In the genomic region with DNA sequence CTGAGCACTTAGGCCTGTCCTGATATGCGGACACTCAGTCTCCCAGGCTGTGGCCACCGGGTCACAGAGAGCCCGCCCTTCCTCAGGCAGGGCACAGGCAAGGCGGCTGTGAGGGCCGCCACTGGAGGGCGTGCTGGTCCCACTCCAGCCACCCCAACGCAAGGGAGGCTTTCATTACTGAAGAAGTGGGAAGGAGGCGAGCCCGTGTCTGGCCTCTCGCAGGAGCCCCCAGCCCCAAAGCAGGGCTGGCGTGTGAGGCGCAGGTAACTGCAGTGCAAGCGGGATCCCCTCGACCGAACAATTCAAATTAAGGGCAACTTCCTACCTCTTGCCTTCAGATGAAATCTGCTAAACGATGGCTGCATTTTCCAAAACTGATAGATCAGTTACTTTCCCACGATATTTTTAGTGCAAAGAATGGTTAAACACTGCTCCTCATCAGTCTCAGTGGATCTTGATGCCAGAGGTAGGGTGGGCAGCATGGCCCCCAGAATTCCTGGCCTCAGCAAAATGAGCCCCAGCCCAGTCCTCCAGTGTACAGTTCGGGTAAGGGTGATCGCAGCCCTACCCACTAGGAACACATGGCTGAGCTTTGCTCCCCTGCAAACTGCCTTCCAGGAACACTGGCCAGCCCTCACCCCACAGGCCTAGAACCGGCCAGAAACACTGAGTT, we compare ENCODE assay signal across 8 cellular contexts.
DNase-seq lines count a peak whose midpoint lies in the region; ATAC-seq and TF ChIP-seq lines count a peak whose summit lies in the region.

No MANE protein-coding gene starts in this region.

- H3K27ac ChIP-seq in GM23338 (ENCODE audit: low read depth) (no peak overlapping the region), smooth muscle cell (ENCODE audit: low read depth) (no peak overlapping the region)

- peak; percentile 21 for DNase-seq in BE2C
- peak; percentile 87 for DNase-seq in GM23338 (ENCODE audit: low spot score)
- DNase-seq in RKO (ENCODE audit: low spot score): peak; percentile 62
- DNase-seq in fibroblast of mammary gland (ENCODE audit: low read depth): no peak
- peak; percentile 17 for DNase-seq in smooth muscle cell (lab: John Stamatoyannopoulos, UW; ENCODE audit: unreplicated experiment)
- no peak for DNase-seq in pons (ENCODE audit: low spot score)
- no peak for DNase-seq in MV-4-11 (lab: John Stamatoyannopoulos, UW)

- no peaks in the 10 kb centered on the region for H4K20me1 ChIP-seq in GM23338 (replicated peaks; ENCODE audit: insufficient read depth)
- H4K20me1 ChIP-seq in smooth muscle cell (ENCODE audit: low read depth): no peaks in the 10 kb centered on the region

- TF ChIP-seq CTCF in BE2C (IDR thresholded peaks at IDR 0.05; ENCODE audit: low read depth, low read length) (peak; percentile 40), GM23338 (conservative IDR thresholded peaks at IDR 0.05; ENCODE audit: low read depth in 2 of 2) (peak; percentile 81 to 97), fibroblast of mammary gland (conservative IDR thresholded peaks at IDR 0.05; ENCODE audit: control insufficient read depth, insufficient read depth, low read depth, low read length) (peak; percentile 35), smooth muscle cell (IDR thresholded peaks at IDR 0.05; ENCODE audit: borderline replicate concordance, insufficient read depth, poor library complexity, severe bottlenecking) (peak; percentile 78)

- no peaks in the 10 kb centered on the region for H3K36me3 Mint-ChIP-seq in GM23338 (ENCODE audit: low read depth)

- 31% methylated on average over 20 of the region's 20 CpGs for WGBS in smooth muscle cell (ENCODE audit: low lambda C conversion rate)

- no peaks in the 10 kb centered on the region for H3K4me1 ChIP-seq in BE2C
- no peaks in the 10 kb centered on the region for H3K4me1 ChIP-seq in GM23338 (ENCODE audit: insufficient read depth)
- H3K4me1 ChIP-seq in smooth muscle cell (ENCODE audit: low read depth): no peaks in the 10 kb centered on the region

- H3K27me3 ChIP-seq in BE2C (no peaks in the 10 kb centered on the region), GM23338 (ENCODE audit: insufficient read depth) (no peaks in the 10 kb centered on the region), smooth muscle cell (ENCODE audit: low read depth) (no peaks in the 10 kb centered on the region)

- H3K27me3 Mint-ChIP-seq in GM23338 (ENCODE audit: insufficient read depth, low read depth, poor library complexity): peaks cover 11% of the 10 kb centered on the region

- H3K4me3 ChIP-seq in BE2C (ENCODE audit: low read depth, low read length): no peak overlapping the region
- H3K4me3 ChIP-seq in GM23338: no peak overlapping the region
- H3K4me3 ChIP-seq in fibroblast of mammary gland (ENCODE audit: control insufficient read depth, low read depth, low read length): no peak overlapping the region
- H3K4me3 ChIP-seq in smooth muscle cell: no peak overlapping the region

- H2AFZ ChIP-seq in GM23338 (peak overlapping the region; percentile 84; the same call in 1 of the 2 replicates), smooth muscle cell (ENCODE audit: low read depth) (no peak overlapping the region)

- H3K4me3 Mint-ChIP-seq in GM23338: no peak overlapping the region

- no peaks in the 10 kb centered on the region for H3K9me3 Mint-ChIP-seq in GM23338

- peaks cover 4% of the 10 kb centered on the region; the same call in 1 of the 3 replicates for H3K4me1 Mint-ChIP-seq in GM23338

- H3K9ac ChIP-seq in smooth muscle cell (ENCODE audit: low read depth): no peak overlapping the region

- H3K27ac Mint-ChIP-seq in GM23338: no peak overlapping the region

- H3F3A ChIP-seq in GM23338 (replicated peaks; ENCODE audit: low read depth) (no peaks in the 10 kb centered on the region), smooth muscle cell (ENCODE audit: low read depth) (peaks cover 7% of the 10 kb centered on the region)

- H3K9me3 ChIP-seq in BE2C: no peaks in the 10 kb centered on the region
- no peaks in the 10 kb centered on the region for H3K9me3 ChIP-seq in smooth muscle cell (replicated peaks; ENCODE audit: low read depth)

- no peak overlapping the region for H3K4me2 ChIP-seq in GM23338
- H3K4me2 ChIP-seq in smooth muscle cell: no peak overlapping the region

- H3K79me2 ChIP-seq in GM23338 (replicated peaks; ENCODE audit: insufficient read depth) (no peaks in the 10 kb centered on the region), smooth muscle cell (ENCODE audit: low read depth) (no peaks in the 10 kb centered on the region)

- H3K36me3 ChIP-seq in BE2C: no peaks in the 10 kb centered on the region
- no peaks in the 10 kb centered on the region for H3K36me3 ChIP-seq in GM23338 (ENCODE audit: insufficient read depth)
- no peaks in the 10 kb centered on the region for H3K36me3 ChIP-seq in smooth muscle cell (ENCODE audit: low read depth)

- peak; percentile 98 for ATAC-seq in GM23338
- no peak for ATAC-seq in GM18907 (IDR thresholded peaks at IDR 0.05; ENCODE audit: unreplicated experiment)

- no peaks in the 10 kb centered on the region for H3K9me2 ChIP-seq in GM23338 (ENCODE audit: insufficient read depth)

TF ChIP-seq in GM23338, 12 proteins besides CTCF, POLR2A, EP300 and RAD21:
- TF ChIP-seq STAT1 (IDR thresholded peaks at IDR 0.05; ENCODE audit: unreplicated experiment) (no peak), CREB1 (CRISPR knock-in tag; IDR thresholded peaks at IDR 0.05; ENCODE audit: low read depth) (no peak), ZNF462 (CRISPR knock-in tag; IDR thresholded peaks at IDR 0.05) (no peak), EZH2 (IDR thresholded peaks at IDR 0.05; ENCODE audit: low read depth, unreplicated experiment) (no peak), ZNF331 (CRISPR knock-in tag; IDR thresholded peaks at IDR 0.05; ENCODE audit: low read depth) (no peak), JUNB (IDR thresholded peaks at IDR 0.05; ENCODE audit: unreplicated experiment) (no peak), NANOG (IDR thresholded peaks at IDR 0.05; ENCODE audit: borderline replicate concordance) (no peak), EZH2phosphoT487 (IDR thresholded peaks at IDR 0.05; ENCODE audit: unreplicated experiment) (no peak)
TF ChIP-seq in GM23338: peak in this region for 0.

Comparison
In these comparisons a context has a peak if more than half of its experiments do, and no peak if none do; other contexts are left out.
1. DNase-seq: peak in BE2C (single experiment), GM23338 (single experiment), RKO (single experiment) and smooth muscle cell (single experiment); none in fibroblast of mammary gland (single experiment), pons (single experiment) and MV-4-11 (single experiment).
2. CTCF ChIP-seq: peak in every context shown above with its lines; median percentile 89 in GM23338; 78 in smooth muscle cell; 40 in BE2C; 35 in fibroblast of mammary gland.